11 cellular contexts compared by ENCODE assay signal in the genomic region with DNA sequence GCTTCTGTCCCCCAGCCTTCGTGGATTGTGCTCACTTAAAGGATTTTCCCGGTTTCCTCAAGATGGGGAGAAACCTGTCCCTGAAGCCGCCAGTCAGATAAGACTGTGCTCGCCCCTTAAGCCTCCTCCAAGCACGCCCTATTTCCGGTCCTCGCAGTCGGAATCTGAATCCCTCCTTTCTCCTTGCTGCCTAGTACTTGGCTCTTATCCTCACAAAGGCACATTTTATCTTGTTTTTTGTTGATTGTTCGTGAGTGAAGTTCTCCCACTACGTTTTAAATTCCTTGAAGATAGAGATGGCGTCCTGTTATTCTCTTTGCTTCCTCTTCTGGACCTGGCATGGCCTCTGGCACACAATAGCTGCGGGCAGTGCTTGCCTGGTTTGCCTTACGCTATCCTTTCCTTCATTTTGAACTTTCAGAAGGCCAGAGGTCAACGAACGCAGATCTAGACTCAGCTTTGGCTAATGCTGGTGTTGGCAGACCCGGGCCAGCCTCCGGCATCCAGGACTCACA. TPM values are rescaled to one million over a fixed set of nuclear protein-coding genes. Genes with fewer than 3 reads are reported as not detected.
DNase-seq lines count a peak whose midpoint lies in the region; ATAC-seq and TF ChIP-seq lines count a peak whose summit lies in the region.
"Had no signal": no experiment of that assay in that cellular context is flagged by ENCODE, and none has a peak within 500 bp of the region (broad histone marks: within the 10 kb centered on the region; RNA-seq: fewer than 3 reads in every experiment).

No MANE protein-coding gene starts in this region.

- H3K4me3 ChIP-seq in AG04449 (ENCODE audit: low read depth, low read length) (peak overlapping the region; percentile 92), foreskin fibroblast (ENCODE audit: low read depth in 1 of 2, low read length in 2 of 2) (peak overlapping the region; percentile 74 to 77), neural progenitor cell (peak overlapping the region; percentile 46)
- H3K4me3 ChIP-seq: SK-N-MC had no signal

- POLR2A ChIA-PET in AG04449 (lab: Yijun Ruan, JAX) = no interaction called here
- POLR2A ChIA-PET in T-cell (lab: Charles Lee) = interaction anchor here in 1 of 2 donors (0.6 kb wide), 1 partner anchor 16 kb away, joined by 14 read pairs; no protein-coding TSS in a partner anchor

- H3K4me1 Mint-ChIP-seq in T-cell (peaks cover 13 to 21% (median 19%) of the 10 kb centered on the region in 3 donors), neural progenitor cell (peaks cover 30% of the 10 kb centered on the region)

- H3K9me3 Mint-ChIP-seq in T-cell = no peaks in the 10 kb centered on the region
- peaks cover 5% of the 10 kb centered on the region for H3K9me3 Mint-ChIP-seq in neural progenitor cell

- peak overlapping the region; percentile 76 for H3K4me2 ChIP-seq in neural progenitor cell

- H3K36me3 ChIP-seq in neural progenitor cell = no peaks in the 10 kb centered on the region

- no peaks in the 10 kb centered on the region for H3K9me3 ChIP-seq in neural progenitor cell (ENCODE audit: low read depth)

- DNase-seq in AG04449 (ENCODE audit: low read depth, low spot score) = no peak
- DNase-seq in T-cell = no peak
- DNase-seq in foreskin fibroblast = no peak
- peak; percentile 50 for DNase-seq in neural progenitor cell (ENCODE audit: low spot score)
- DNase-seq in NCI-H1048 (lab: John Stamatoyannopoulos, UW) = no peak
- DNase-seq: NCI-H2029 treated with DMSO at 0.1 percent for 48 hours had no signal

- H3K4me3 Mint-ChIP-seq in T-cell (peak overlapping the region in 2 of 3 donors; percentile 52 to 68), neural progenitor cell (peak overlapping the region; percentile 76)

- no peaks in the 10 kb centered on the region for H4K20me1 ChIP-seq in neural progenitor cell (ENCODE audit: low read depth)

- H3K36me3 Mint-ChIP-seq in T-cell = no peaks in the 10 kb centered on the region
- H3K36me3 Mint-ChIP-seq in neural progenitor cell = peaks cover 2% of the 10 kb centered on the region

- H2AFZ ChIP-seq in neural progenitor cell (replicated peaks) = peak overlapping the region; percentile 66

- TF ChIP-seq CTCF in AG04449 (IDR thresholded peaks at IDR 0.05; ENCODE audit: insufficient read depth, low read length, missing control alignments) (no peak), foreskin fibroblast (IDR thresholded peaks at IDR 0.05; ENCODE audit: low read depth, low read length) (no peak), neural progenitor cell (IDR thresholded peaks at IDR 0.05) (no peak)

- H3K27me3 Mint-ChIP-seq in T-cell (peaks cover 36 to 43% of the 10 kb centered on the region in 2 donors), neural progenitor cell (ENCODE audit: insufficient read depth, low read depth) (peaks cover 23% of the 10 kb centered on the region)

- H3K27ac ChIP-seq in neural progenitor cell = no peak overlapping the region
- H3K27ac ChIP-seq: SK-N-MC had no signal

- no peaks in the 10 kb centered on the region for H3K79me2 ChIP-seq in neural progenitor cell (ENCODE audit: low read depth)

- H3K9ac ChIP-seq in neural progenitor cell = no peak overlapping the region

- H3F3A ChIP-seq in neural progenitor cell (ENCODE audit: low read depth) = peaks cover 23% of the 10 kb centered on the region

- no peak overlapping the region for H3K27ac Mint-ChIP-seq in T-cell
- no peak overlapping the region for H3K27ac Mint-ChIP-seq in neural progenitor cell
- H3K27ac Mint-ChIP-seq: CD14-positive monocyte had no signal

- ATAC-seq in T-cell (replicated peaks in 1 of 4) = no peak
- ATAC-seq in GM19463 (IDR thresholded peaks at IDR 0.05; ENCODE audit: unreplicated experiment) = no peak
- ATAC-seq in GM18909 (IDR thresholded peaks at IDR 0.05; ENCODE audit: poor library complexity, unreplicated experiment) = no peak
- no peak for ATAC-seq in HG03280 (IDR thresholded peaks at IDR 0.05; ENCODE audit: unreplicated experiment)

- CTCF ChIA-PET in AG04449 (lab: Yijun Ruan, JAX) (interaction anchor here (12.3 kb wide), 1 partner anchor 389 kb away, joined by 493 read pairs; no protein-coding TSS in a partner anchor), T-cell (lab: Charles Lee) (no interaction called here)

- peaks cover 17% of the 10 kb centered on the region for H3K4me1 ChIP-seq in neural progenitor cell

- peaks cover 67% of the 10 kb centered on the region for H3K27me3 ChIP-seq in neural progenitor cell

RNA-seq across cellular contexts. Expression of a gene that starts 1.7 kb away (rescaled TPM):
- under 1 TPM in 3 of 5 donors, not detected in 2; 0.51 to 0.76 (median 0.70) TPM for total RNA-seq in T-cell
- total RNA-seq in neural progenitor cell (ENCODE audit: low replicate concordance) = 1.6 and 2.0 TPM in 2 replicates
